Comparison of ENCODE assay signal across 22 cellular contexts in the genomic region with DNA sequence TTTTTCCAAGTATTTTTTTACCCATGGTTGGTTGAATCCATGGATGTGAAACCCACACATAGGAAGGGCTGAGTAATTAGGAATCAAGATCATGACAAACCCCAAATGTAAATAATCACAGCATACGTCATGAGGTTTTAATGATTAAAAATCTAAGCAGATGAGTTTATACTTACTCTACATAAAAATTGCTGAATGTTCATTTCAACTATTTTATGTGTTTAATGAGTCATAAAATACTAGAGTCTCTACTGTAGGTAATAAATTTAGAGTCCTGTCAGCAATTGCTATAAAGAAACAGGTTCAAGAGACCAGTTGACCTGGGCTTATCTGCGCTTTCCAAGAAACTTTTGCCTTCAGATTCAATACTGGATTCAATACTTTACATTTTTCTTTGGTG. TPM values are rescaled to one million over a fixed set of nuclear protein-coding genes. Genes with fewer than 3 reads are reported as not detected.
DNase-seq lines count a peak whose midpoint lies in the region; ATAC-seq and TF ChIP-seq lines count a peak whose summit lies in the region.
"Had no signal": no experiment of that assay in that cellular context is flagged by ENCODE, and none has a peak within 500 bp of the region (broad histone marks: within the 10 kb centered on the region; RNA-seq: fewer than 3 reads in every experiment).

No MANE protein-coding gene starts in this region.

- no peak for TF ChIP-seq CTCF in HEK293 (tag by site-specific recombination; IDR thresholded peaks at IDR 0.05)
- TF ChIP-seq CTCF in PC-3 (conservative IDR thresholded peaks at IDR 0.05; ENCODE audit: low read depth, low read length), result no peak
- TF ChIP-seq CTCF in fibroblast of lung (conservative IDR thresholded peaks at IDR 0.05 in 1 of 2, IDR thresholded peaks at IDR 0.05 in 1 of 2; ENCODE audit: low read depth in 1 of 2, low read length in 2 of 2), result no peak
- TF ChIP-seq CTCF in nephron progenitor cell (IDR thresholded peaks at IDR 0.05), result no peak
- no peak for TF ChIP-seq CTCF in osteocyte (IDR thresholded peaks at IDR 0.05)

- intact Hi-C loops in PC-3 (cut with micrococcal nuclease), result loop anchor here (1.0 to 2.0 kb wide), 2 partner anchors 42 to 75 kb away; a partner anchor contains a TSS
- intact Hi-C loops in posterior cingulate gyrus (cut with DNase I), result no loop called here

- POLR2A ChIA-PET in HEK293 (lab: Yijun Ruan, JAX), result no interaction called here
- POLR2A ChIA-PET in PC-3 (lab: Charles Lee; ENCODE audit: unreplicated experiment), result no interaction called here

- H3K4me3 ChIP-seq in HEK293 (ENCODE audit: low read depth, low read length), result no peak overlapping the region
- 0 out of 2 replicates have a peak overlapping the region, but pooled peaks have one; percentile 3 for H3K4me3 ChIP-seq in PC-3 (ENCODE audit: low read length)
- no peak overlapping the region for H3K4me3 ChIP-seq in fibroblast of lung (replicated peaks in 1 of 4; ENCODE audit: control extremely low read depth in 1 of 4, insufficient read depth in 1 of 4, low read depth in 3 of 4, low read length in 4 of 4)
- H3K4me3 ChIP-seq: gastrocnemius medialis, SJSA1, thoracic aorta had no signal

- H2AFZ ChIP-seq in PC-3 (ENCODE audit: low read length), result no peak overlapping the region
- no peak overlapping the region for H2AFZ ChIP-seq in fibroblast of lung (ENCODE audit: low read length)

- peaks cover 3 to 41% of the 10 kb centered on the region in 2 experiments for H3K36me3 ChIP-seq in HEK293 (ENCODE audit: control insufficient read depth in 2 of 2, insufficient read depth in 1 of 2, low read length in 2 of 2)
- peaks cover 15% of the 10 kb centered on the region for H3K36me3 ChIP-seq in PC-3 (ENCODE audit: low read depth, low read length)
- H3K36me3 ChIP-seq in fibroblast of lung (ENCODE audit: control insufficient read depth, insufficient read depth, low read length), result no peaks in the 10 kb centered on the region
- H3K36me3 ChIP-seq: SJSA1 had no signal

- H3K36me3 Mint-ChIP-seq in nephron progenitor cell (ENCODE audit: low read depth) (peaks cover 62% of the 10 kb centered on the region), osteocyte (ENCODE audit: unreplicated experiment) (peaks cover 37% of the 10 kb centered on the region)

- no peaks in the 10 kb centered on the region for H3K9me2 ChIP-seq in PC-3 (replicated peaks; ENCODE audit: low read length)

- BruUV-seq in PC-3 (replicated peaks; lab: Mats Ljungman, UMichigan), result no TSS peak

- H3K4me2 ChIP-seq in PC-3 (ENCODE audit: low read length), result peak overlapping the region; percentile 50
- H3K4me2 ChIP-seq in fibroblast of lung (ENCODE audit: extremely low read depth, insufficient read depth, low read length), result no peak overlapping the region

- CTCF ChIA-PET in HEK293 (lab: Yijun Ruan, JAX), result no interaction called here
- CTCF ChIA-PET in PC-3 (lab: Charles Lee), result interaction anchor here (0.6 to 0.7 kb wide), 2 partner anchors 10 to 194 kb away, joined by 3 read pairs; no protein-coding TSS in a partner anchor

- H3K4me1 ChIP-seq in HEK293 (ENCODE audit: control insufficient read depth, insufficient read depth, low read length), result no peaks in the 10 kb centered on the region
- H3K4me1 ChIP-seq in PC-3 (ENCODE audit: insufficient read depth, low read length), result peaks cover 40% of the 10 kb centered on the region
- no peaks in the 10 kb centered on the region for H3K4me1 ChIP-seq in fibroblast of lung (ENCODE audit: control insufficient read depth, extremely low read depth, insufficient read depth, low read length)
- H3K4me1 ChIP-seq: gastrocnemius medialis had no signal

- H3K9me3 ChIP-seq in HEK293 (ENCODE audit: control insufficient read depth, insufficient read depth, low read depth, low read length) (no peaks in the 10 kb centered on the region), PC-3 (ENCODE audit: low read length) (no peaks in the 10 kb centered on the region), fibroblast of lung (ENCODE audit: control insufficient read depth, insufficient read depth, low read depth, low read length) (no peaks in the 10 kb centered on the region)
- H3K9me3 ChIP-seq: gastrocnemius medialis, SJSA1, thoracic aorta had no signal

- DNase-seq in PC-3 (peak; percentile 91), fibroblast of lung (ENCODE audit: low read depth in 2 of 2) (peak; percentile 49 to 56), nephron progenitor cell (no peak), posterior cingulate gyrus (no peak), NCI-H345 treated with DMSO at 0.1 percent for 48 hours (lab: John Stamatoyannopoulos, UW; ENCODE audit: unreplicated experiment) (no peak), DMS53 treated with DMSO at 0.1 percent for 48 hours (lab: John Stamatoyannopoulos, UW; ENCODE audit: unreplicated experiment) (no peak), osteocyte (ENCODE audit: extremely low spot score, unreplicated experiment) (no peak)
- DNase-seq: activated CD4-positive, alpha-beta T cell treated with anti-CD3 and anti-CD28 coated beads, Interleukin-2, amount 50 U/mL, for 1 hour; activated CD8-positive, alpha-beta memory T cell treated with anti-CD3 and anti-CD28 coated beads, Interleukin-2, amount 10 ng/mL, durations not matched to agents 7 days and 5 days; activated naive CD4-positive, alpha-beta T cell treated with Interleukin-2 at 50 U/mL for 16 hours; effector CD4-positive, alpha-beta T cell; gastrocnemius medialis; GOT3; hippocampal formation; left ventricle myocardium superior; naive B cell; NCI-H1930; NCI-H69 had no signal

- H3K27me3 ChIP-seq in PC-3 (ENCODE audit: low read length), result no peaks in the 10 kb centered on the region
- no peaks in the 10 kb centered on the region for H3K27me3 ChIP-seq in fibroblast of lung (ENCODE audit: control insufficient read depth, insufficient read depth, low read length)
- H3K27me3 ChIP-seq: gastrocnemius medialis, SJSA1 had no signal

- no peaks in the 10 kb centered on the region for H3K27me3 Mint-ChIP-seq in nephron progenitor cell (ENCODE audit: low read depth, poor library complexity)
- no peaks in the 10 kb centered on the region for H3K27me3 Mint-ChIP-seq in osteocyte (ENCODE audit: unreplicated experiment)
- H3K27me3 Mint-ChIP-seq: activated CD8-positive, alpha-beta memory T cell treated with anti-CD3 and anti-CD28 coated beads, Interleukin-2, amount 10 ng/mL, durations not matched to agents 7 days and 5 days; naive B cell; stimulated activated naive CD8-positive, alpha-beta T cell treated with anti-CD3 and anti-CD28 coated beads, Interleukin-15, Interleukin-2, amounts not matched to agents 100 ng/mL and 50 ng/mL, for 24 hours had no signal

- H3K4me1 Mint-ChIP-seq in nephron progenitor cell (no peaks in the 10 kb centered on the region), osteocyte (ENCODE audit: unreplicated experiment) (peaks cover 3% of the 10 kb centered on the region)
- H3K4me1 Mint-ChIP-seq: naive B cell had no signal

- ATAC-seq in PC-3, result peak; percentile 70
- ATAC-seq: activated CD8-positive, alpha-beta memory T cell treated with anti-CD3 and anti-CD28 coated beads, Interleukin-2, amount 10 ng/mL, durations not matched to agents 7 days and 5 days; gastrocnemius medialis; left ventricle myocardium superior had no signal

- H4K20me1 ChIP-seq in PC-3 (ENCODE audit: low read length), result no peaks in the 10 kb centered on the region
- no peaks in the 10 kb centered on the region for H4K20me1 ChIP-seq in fibroblast of lung (ENCODE audit: control insufficient read depth, extremely low read depth, insufficient read depth, low read length)

- peak overlapping the region; percentile 33; the same call in 1 of the 2 replicates for H3K9ac ChIP-seq in PC-3 (ENCODE audit: low read length)
- no peak overlapping the region for H3K9ac ChIP-seq in fibroblast of lung (ENCODE audit: insufficient read depth, low read length)

- H3K79me2 ChIP-seq in PC-3 (ENCODE audit: low read length), result no peaks in the 10 kb centered on the region
- H3K79me2 ChIP-seq in fibroblast of lung (ENCODE audit: control insufficient read depth, insufficient read depth, low read length), result no peaks in the 10 kb centered on the region

- H3K27ac ChIP-seq in HEK293 (ENCODE audit: extremely low read depth, low read depth, low read length) (no peak overlapping the region), PC-3 (ENCODE audit: low read length) (peak overlapping the region; percentile 80), fibroblast of lung (ENCODE audit: insufficient read depth, low read length) (no peak overlapping the region)
- H3K27ac ChIP-seq: gastrocnemius medialis, SJSA1, thoracic aorta had no signal

- no peak overlapping the region for H3K4me3 Mint-ChIP-seq in nephron progenitor cell
- no peak overlapping the region for H3K4me3 Mint-ChIP-seq in osteocyte (ENCODE audit: unreplicated experiment)
- H3K4me3 Mint-ChIP-seq: activated CD8-positive, alpha-beta memory T cell treated with anti-CD3 and anti-CD28 coated beads, Interleukin-2, amount 10 ng/mL, durations not matched to agents 7 days and 5 days; naive B cell; stimulated activated naive CD8-positive, alpha-beta T cell treated with anti-CD3 and anti-CD28 coated beads, Interleukin-15, Interleukin-2, amounts not matched to agents 100 ng/mL and 50 ng/mL, for 24 hours had no signal

- H3K9me3 Mint-ChIP-seq in nephron progenitor cell (no peaks in the 10 kb centered on the region), osteocyte (ENCODE audit: unreplicated experiment) (no peaks in the 10 kb centered on the region)
- H3K9me3 Mint-ChIP-seq: naive B cell; stimulated activated naive CD8-positive, alpha-beta T cell treated with anti-CD3 and anti-CD28 coated beads, Interleukin-15, Interleukin-2, amounts not matched to agents 100 ng/mL and 50 ng/mL, for 24 hours had no signal

- peak overlapping the region; percentile 52 for H3K27ac Mint-ChIP-seq in nephron progenitor cell
- H3K27ac Mint-ChIP-seq in osteocyte (ENCODE audit: unreplicated experiment), result no peak overlapping the region
- H3K27ac Mint-ChIP-seq: activated CD8-positive, alpha-beta memory T cell treated with anti-CD3 and anti-CD28 coated beads, Interleukin-2, amount 10 ng/mL, durations not matched to agents 7 days and 5 days; naive B cell; stimulated activated naive CD8-positive, alpha-beta T cell treated with anti-CD3 and anti-CD28 coated beads, Interleukin-15, Interleukin-2, amounts not matched to agents 100 ng/mL and 50 ng/mL, for 24 hours had no signal

- peaks cover 4% of the 10 kb centered on the region for H3F3A ChIP-seq in PC-3 (ENCODE audit: low read length, unreplicated experiment)

TF ChIP-seq in HEK293, 187 proteins besides CTCF, POLR2A, EP300 and RAD21 (continues in another document):
- no peak for TF ChIP-seq ZNF596 (tag by site-specific recombination; IDR thresholded peaks at IDR 0.05)
- no peak for TF ChIP-seq OSR2 (tag by site-specific recombination; IDR thresholded peaks at IDR 0.05)
- TF ChIP-seq ZNF629 (tag by site-specific recombination; IDR thresholded peaks at IDR 0.05), result peak; percentile 45; the same call in 1 of the 2 replicates

RNA-seq across cellular contexts. Expression of a gene that starts 18.2 kb away (rescaled TPM):
- 8.5 and 13.2 TPM in 2 replicates for total RNA-seq in PC-3 (2014; rRNA removed)
- 3.6 and 9.7 TPM in 2 replicates for total RNA-seq in fibroblast of lung
- polyA plus RNA-seq in fibroblast of lung, result 2.6 and 4.9 TPM in 2 replicates
- polyA plus RNA-seq in fibroblast of lung (2012), result 1.3 and 2.5 TPM in 2 replicates
- polyA minus RNA-seq in fibroblast of lung (ENCODE audit: low replicate concordance), result 0.79 and 1.1 TPM in 2 replicates
- 8.3 and 9.7 TPM in 2 replicates for total RNA-seq in osteocyte

Comparison
In these comparisons a context has a peak if more than half of its experiments do, and no peak if none do; other contexts are left out.
1. DNase-seq: peak in PC-3 (single experiment) and fibroblast of lung (2 of 2); none in nephron progenitor cell (single experiment), posterior cingulate gyrus (0 of 10), NCI-H345 treated with DMSO at 0.1 percent for 48 hours (single experiment), DMS53 treated with DMSO at 0.1 percent for 48 hours (single experiment) and osteocyte (single experiment).